ENCODE assay signal across 8 cellular contexts in the genomic region with DNA sequence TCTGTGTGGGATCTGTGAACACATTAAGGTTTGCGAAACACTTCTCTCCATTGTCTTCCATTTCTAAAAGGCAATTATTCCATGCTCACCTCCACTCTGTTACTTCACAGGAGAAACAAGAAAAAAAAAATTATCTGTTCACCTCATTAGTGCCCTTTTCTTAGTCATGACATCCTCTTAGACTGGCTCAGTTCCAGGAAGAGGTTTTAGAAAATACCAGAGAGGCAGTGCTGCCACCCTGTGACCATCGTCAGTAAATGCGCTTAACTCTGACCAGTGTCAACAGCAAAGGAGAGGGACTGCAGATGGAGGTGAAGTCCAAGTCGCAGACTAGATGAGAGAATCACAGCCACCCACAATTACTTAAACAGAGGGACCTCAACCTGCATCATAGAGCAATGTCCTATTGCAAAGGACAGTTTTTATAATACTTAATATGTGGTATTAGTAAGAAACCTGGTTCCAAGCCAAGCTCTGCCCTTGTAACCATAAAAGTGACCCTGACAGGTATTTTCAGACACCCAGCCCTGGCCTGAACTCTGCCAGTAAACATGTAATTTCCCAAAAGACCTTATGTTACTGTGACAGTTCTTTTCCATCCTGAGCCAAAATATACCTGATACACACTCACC. TPM values are rescaled to one million over a fixed set of nuclear protein-coding genes. Genes with fewer than 3 reads are reported as not detected.
A peak's percentile ranks its signal among the peaks of the same experiment; 100 is the strongest.
DNase-seq lines count a peak whose midpoint lies in the region; ATAC-seq and TF ChIP-seq lines count a peak whose summit lies in the region.

No MANE protein-coding gene starts in this region.

- DNase-seq in GF-D8 (lab: John Stamatoyannopoulos, UW) (peak; percentile 51), HS-5 (ENCODE audit: low read depth) (peak; percentile 71), NT2/D1 (ENCODE audit: low read depth, low spot score) (peak; percentile 48), activated T-cell treated with anti-CD3 and anti-CD28 coated beads for 24 hours (ENCODE audit: low read depth) (peak; percentile 64), esophagus squamous epithelium (lab: John Stamatoyannopoulos, UW) (no peak), neural progenitor cell (ENCODE audit: low spot score) (peak; percentile 35), upper lobe of left lung (peak in 1 of 2 donors; percentile 62)

- H3F3A ChIP-seq in neural progenitor cell (ENCODE audit: low read depth) = no peaks in the 10 kb centered on the region

- WGBS in esophagus squamous epithelium, 2 donors = 22 to 32% methylated on average over 3 to 4 of the region's 4 CpGs
- WGBS in upper lobe of left lung, 2 donors = 25% methylated on average over 4 of the region's 4 CpGs

- no peak overlapping the region for H3K4me2 ChIP-seq in neural progenitor cell

- intact Hi-C loops in esophagus squamous epithelium (cut with DNase I) = no loop called here

- no peaks in the 10 kb centered on the region for H3K4me1 ChIP-seq in NT2/D1 (ENCODE audit: insufficient read depth, insufficient read length)
- H3K4me1 ChIP-seq in esophagus squamous epithelium = no peaks in the 10 kb centered on the region
- H3K4me1 ChIP-seq in neural progenitor cell = no peaks in the 10 kb centered on the region
- H3K4me1 ChIP-seq in upper lobe of left lung = peaks cover 0 to 6% (median 2%) of the 10 kb centered on the region in 4 donors

- no peaks in the 10 kb centered on the region for H4K20me1 ChIP-seq in neural progenitor cell (ENCODE audit: low read depth)

- peaks cover 87% of the 10 kb centered on the region for H3K27me3 ChIP-seq in NT2/D1 (ENCODE audit: insufficient read depth, insufficient read length)
- H3K27me3 ChIP-seq in esophagus squamous epithelium = peaks cover 0 to 45% (median 4%) of the 10 kb centered on the region in 4 donors
- no peaks in the 10 kb centered on the region for H3K27me3 ChIP-seq in neural progenitor cell
- no peaks in the 10 kb centered on the region for H3K27me3 ChIP-seq in upper lobe of left lung

- no peaks in the 10 kb centered on the region for H3K79me2 ChIP-seq in neural progenitor cell (ENCODE audit: low read depth)

- H3K36me3 Mint-ChIP-seq in neural progenitor cell = no peaks in the 10 kb centered on the region

- H3K36me3 ChIP-seq in NT2/D1 (ENCODE audit: insufficient read depth, insufficient read length, low read length) (no peaks in the 10 kb centered on the region), esophagus squamous epithelium (no peaks in the 10 kb centered on the region), neural progenitor cell (no peaks in the 10 kb centered on the region), upper lobe of left lung (no peaks in the 10 kb centered on the region)

- H2AFZ ChIP-seq in neural progenitor cell (replicated peaks) = no peak overlapping the region

- H3K9ac ChIP-seq in NT2/D1 (ENCODE audit: insufficient read length, low read depth) = no peak overlapping the region
- no peak overlapping the region for H3K9ac ChIP-seq in neural progenitor cell

- peak; percentile 83 to 87 for ATAC-seq in upper lobe of left lung (ENCODE audit: low FRiP score in 2 of 2)
- ATAC-seq in HG03457 (IDR thresholded peaks at IDR 0.05; ENCODE audit: unreplicated experiment) = no peak

- no peak for TF ChIP-seq EP300 in upper lobe of left lung (IDR thresholded peaks at IDR 0.05)

- H3K4me3 ChIP-seq in NT2/D1 (ENCODE audit: insufficient read length, low read depth) (no peak overlapping the region), esophagus squamous epithelium (no peak overlapping the region), neural progenitor cell (no peak overlapping the region), upper lobe of left lung (no peak overlapping the region)

- H3K4me3 Mint-ChIP-seq in neural progenitor cell = no peak overlapping the region

- TF ChIP-seq CTCF in esophagus squamous epithelium (IDR thresholded peaks at IDR 0.05) (peak in 5 of 6 experiments; percentile 45 to 71 (median 57)), neural progenitor cell (IDR thresholded peaks at IDR 0.05) (peak; percentile 59), upper lobe of left lung (IDR thresholded peaks at IDR 0.05) (peak; percentile 49 to 72 (median 70))

- H3K9me3 Mint-ChIP-seq in neural progenitor cell = no peaks in the 10 kb centered on the region

- H3K27me3 Mint-ChIP-seq in neural progenitor cell (ENCODE audit: insufficient read depth, low read depth) = peaks cover 21% of the 10 kb centered on the region

- H3K27ac ChIP-seq in esophagus squamous epithelium (no peak overlapping the region), neural progenitor cell (no peak overlapping the region), upper lobe of left lung (no peak overlapping the region)

- no peak overlapping the region for H3K27ac Mint-ChIP-seq in neural progenitor cell

- no peaks in the 10 kb centered on the region for H3K9me3 ChIP-seq in NT2/D1 (ENCODE audit: insufficient read depth, low read length)
- H3K9me3 ChIP-seq in esophagus squamous epithelium = no peaks in the 10 kb centered on the region
- H3K9me3 ChIP-seq in neural progenitor cell (ENCODE audit: low read depth) = no peaks in the 10 kb centered on the region
- no peaks in the 10 kb centered on the region for H3K9me3 ChIP-seq in upper lobe of left lung

- no peaks in the 10 kb centered on the region for H3K4me1 Mint-ChIP-seq in neural progenitor cell

- TF ChIP-seq POLR2A in esophagus squamous epithelium (IDR thresholded peaks at IDR 0.05) (no peak), upper lobe of left lung (IDR thresholded peaks at IDR 0.05) (no peak)

RNA-seq across cellular contexts. Expression of a gene that starts 19.4 kb away (rescaled TPM):
- total RNA-seq in esophagus squamous epithelium = 1 to 10 TPM in 1 of 4 donors, under 1 TPM in 1, not detected in 2; 0.57 to 3.7 TPM
- total RNA-seq in neural progenitor cell (ENCODE audit: low replicate concordance) = 0.19 TPM in 1 of 2 replicates, not detected in the other
- 10 to 100 TPM in 4 of 6 donors, 1 to 10 TPM in 2; 2.3 to 22.4 (median 16.3) TPM for total RNA-seq in upper lobe of left lung

RNA-seq across cellular contexts. Expression of a gene that starts 31.5 kb away (rescaled TPM):
- 1 to 10 TPM in 2 of 4 donors, not detected in 2; 1.1 to 2.9 TPM for total RNA-seq in esophagus squamous epithelium
- not detected in 2 replicates for total RNA-seq in neural progenitor cell (ENCODE audit: low replicate concordance)
- 1 to 10 TPM; 1.7 to 8.6 (median 5.0) TPM for total RNA-seq in upper lobe of left lung
